In genomic region chr9:136077491-136077890, GRCh38 we compare ENCODE assay signal across 1 cellular context.
TF ChIP-seq lines count a peak whose summit lies in the region.

No MANE protein-coding gene starts in this region.

TF ChIP-seq in GM23338, 12 proteins besides CTCF, POLR2A, EP300 and RAD21 (continued from another document):
- no peak for TF ChIP-seq EZH2 (IDR thresholded peaks at IDR 0.05; ENCODE audit: low read depth, unreplicated experiment)
- TF ChIP-seq CREB1 (CRISPR knock-in tag; IDR thresholded peaks at IDR 0.05; ENCODE audit: low read depth) = no peak
- TF ChIP-seq ZNF331 (CRISPR knock-in tag; IDR thresholded peaks at IDR 0.05; ENCODE audit: low read depth) = no peak
- no peak for TF ChIP-seq ZNF114 (CRISPR knock-in tag; IDR thresholded peaks at IDR 0.05)
- TF ChIP-seq EZH2phosphoT487 (IDR thresholded peaks at IDR 0.05; ENCODE audit: unreplicated experiment) = no peak
- no peak for TF ChIP-seq STAT1 (IDR thresholded peaks at IDR 0.05; ENCODE audit: unreplicated experiment)
- no peak for TF ChIP-seq ZNF462 (CRISPR knock-in tag; IDR thresholded peaks at IDR 0.05)
- no peak for TF ChIP-seq NANOG (IDR thresholded peaks at IDR 0.05; ENCODE audit: borderline replicate concordance)
- no peak for TF ChIP-seq ETS1 (IDR thresholded peaks at IDR 0.05)
